Comparison of ENCODE assay signal across 1 cellular context in genomic region chr12:132600048-132601032, GRCh38.
TF ChIP-seq lines count a peak whose summit lies in the region.

No MANE protein-coding gene starts in this region.

TF ChIP-seq in K562, 482 proteins besides CTCF, POLR2A, EP300 and RAD21 (continued from another document and continues in another):
- TF ChIP-seq ZBTB40 (IDR thresholded peaks at IDR 0.05) (0 out of 2 replicates have a peak, but pooled peaks have one; percentile 9), ZBTB40 (CRISPR knock-in tag; IDR thresholded peaks at IDR 0.05) (no peak), ZNF511 (CRISPR knock-in tag; IDR thresholded peaks at IDR 0.05) (0 out of 2 replicates have a peak, but pooled peaks have one; percentile 24), ZNF165 (CRISPR knock-in tag; IDR thresholded peaks at IDR 0.05; ENCODE audit: borderline replicate concordance) (no peak), DLX4 (CRISPR knock-in tag; IDR thresholded peaks at IDR 0.05) (no peak), ZSCAN29 (IDR thresholded peaks at IDR 0.05) (peak; percentile 55; the same call in 1 of the 2 replicates), HNRNPK (IDR thresholded peaks at IDR 0.05; ENCODE audit: low read depth, low read length, poor library complexity, severe bottlenecking) (no peak), CXXC5 (CRISPR knock-in tag; IDR thresholded peaks at IDR 0.05) (peak; percentile 49), ARHGAP35 (IDR thresholded peaks at IDR 0.05; ENCODE audit: partially characterized antibody) (no peak), HNRNPUL1 (IDR thresholded peaks at IDR 0.05; ENCODE audit: low read length) (no peak), GTF3C2 (IDR thresholded peaks at IDR 0.05; ENCODE audit: borderline replicate concordance, extremely low read depth, insufficient read length) (no peak), SNAPC5 (CRISPR knock-in tag; IDR thresholded peaks at IDR 0.05) (no peak), BRD4 (IDR thresholded peaks at IDR 0.05) (no peak), NCOA1 (IDR thresholded peaks at IDR 0.05; ENCODE audit: low read depth) (no peak), CEBPB (tag; IDR thresholded peaks at IDR 0.05) (no peak), PBX2 (CRISPR knock-in tag; IDR thresholded peaks at IDR 0.05; ENCODE audit: low read depth) (no peak), PBX2 (tag; conservative IDR thresholded peaks at IDR 0.05; ENCODE audit: low read depth) (no peak), UBTF (IDR thresholded peaks at IDR 0.05; ENCODE audit: borderline replicate concordance in 1 of 2, low read depth in 2 of 2, low read length in 2 of 2) (0 out of 4 replicates have a peak, but pooled peaks of 1 of the 2 experiments have one; percentile 69), ZNF695 (CRISPR knock-in tag; IDR thresholded peaks at IDR 0.05) (no peak), ZBTB8A (IDR thresholded peaks at IDR 0.05; ENCODE audit: partially characterized antibody) (no peak), RB1 (IDR thresholded peaks at IDR 0.05; ENCODE audit: low read depth) (peak; percentile 41; the same call in 1 of the 2 replicates), TCF15 (CRISPR knock-in tag; IDR thresholded peaks at IDR 0.05) (no peak), SMC3 (conservative IDR thresholded peaks at IDR 0.05; ENCODE audit: insufficient read depth, low read depth, low read length) (peak; percentile 42; the same call in 1 of the 2 replicates), HEY1 (CRISPR knock-in tag; IDR thresholded peaks at IDR 0.05; ENCODE audit: borderline replicate concordance) (no peak), JUND (IDR thresholded peaks at IDR 0.05; ENCODE audit: borderline replicate concordance, low read depth, low read length) (peak; percentile 22; the same call in 1 of the 2 replicates), JUND (tag; IDR thresholded peaks at IDR 0.05; ENCODE audit: borderline replicate concordance, low read depth, low read length) (no peak), PRMT5 (CRISPR knock-in tag; IDR thresholded peaks at IDR 0.05) (no peak), DIDO1 (tag; IDR thresholded peaks at IDR 0.05; ENCODE audit: low read depth) (no peak), CREB3 (tag; conservative IDR thresholded peaks at IDR 0.05; ENCODE audit: low read depth) (no peak), JUN (IDR thresholded peaks at IDR 0.05; ENCODE audit: borderline replicate concordance, low read depth, low read length) (no peak), JUN (CRISPR knock-in tag; IDR thresholded peaks at IDR 0.05; ENCODE audit: borderline replicate concordance) (no peak), PCBP2 (IDR thresholded peaks at IDR 0.05; ENCODE audit: low read depth, low read length, poor library complexity, severe bottlenecking) (no peak), GABPB1 (CRISPR knock-in tag; IDR thresholded peaks at IDR 0.05) (0 out of 2 replicates have a peak, but pooled peaks have one; percentile 21), GABPA (tag; conservative IDR thresholded peaks at IDR 0.05; ENCODE audit: low read depth) (no peak), ELK3 (CRISPR knock-in tag; IDR thresholded peaks at IDR 0.05) (no peak), ZNF507 (tag; conservative IDR thresholded peaks at IDR 0.05) (no peak), TSC22D4 (tag; IDR thresholded peaks at IDR 0.05) (no peak), ZNF561 (CRISPR knock-in tag; conservative IDR thresholded peaks at IDR 0.05) (no peak), SMAD3 (CRISPR knock-in tag; conservative IDR thresholded peaks at IDR 0.05) (no peak), SMARCE1 (IDR thresholded peaks at IDR 0.05) (0 out of 2 replicates have a peak, but pooled peaks have one; percentile 21), CTBP1 (IDR thresholded peaks at IDR 0.05; ENCODE audit: borderline replicate concordance) (0 out of 2 replicates have a peak, but pooled peaks have one; percentile 27), FOXJ3 (CRISPR knock-in tag; IDR thresholded peaks at IDR 0.05) (no peak), GATAD2B (IDR thresholded peaks at IDR 0.05; ENCODE audit: borderline replicate concordance) (no peak)
